In the genomic region with DNA sequence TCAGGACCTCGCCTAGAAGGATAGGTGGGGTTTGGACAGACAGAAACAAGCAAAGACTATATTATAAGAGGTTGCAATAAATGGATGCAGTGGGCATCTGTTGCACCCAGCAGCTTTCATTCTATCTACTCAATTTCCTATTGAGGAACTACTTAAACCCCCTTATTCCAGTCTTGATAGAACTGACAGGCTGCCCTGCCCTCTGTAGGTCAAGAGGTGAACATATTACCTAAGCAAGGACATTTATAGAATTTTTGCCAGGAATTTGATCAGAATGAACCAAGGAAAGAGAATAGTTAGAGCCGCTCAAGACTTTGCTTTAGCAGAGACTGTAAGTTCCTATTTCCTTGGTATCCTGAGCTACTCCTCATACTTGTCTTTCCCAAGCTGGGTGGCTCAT, we compare ENCODE assay signal across 17 cellular contexts. TPM values are rescaled to one million over a fixed set of nuclear protein-coding genes. Genes with fewer than 3 reads are reported as not detected.
A peak's percentile ranks its signal among the peaks of the same experiment; 100 is the strongest.
DNase-seq lines count a peak whose midpoint lies in the region; ATAC-seq, FAIRE-seq and TF ChIP-seq lines count a peak whose summit lies in the region.
"Had no signal": no experiment of that assay in that cellular context is flagged by ENCODE, and none has a peak within 500 bp of the region (broad histone marks: within the 10 kb centered on the region; RNA-seq: fewer than 3 reads in every experiment).

No MANE protein-coding gene starts in this region.

- no TSS peak for BruUV-seq in HepG2 (replicated peaks; lab: Mats Ljungman, UMichigan)

- 98% methylated on average over 2 of the region's 2 CpGs for WGBS in HepG2 (ENCODE audit: low lambda C conversion rate)
- WGBS in right lobe of liver (ENCODE audit: insufficient coverage, low coverage, low lambda C conversion rate, missing lambda C conversion rate), result 77% methylated on average over 2 of the region's 2 CpGs

- intact Hi-C loops in HepG2 (cut with micrococcal nuclease; ENCODE audit: unreplicated experiment), result no loop called here
- intact Hi-C loops in right lobe of liver (cut with DNase I), result no loop called here
- intact Hi-C loops in activated CD8-positive, alpha-beta T cell treated with anti-CD3 and anti-CD28 coated beads for 36 hours (cut with micrococcal nuclease), result no loop called here

- H4K20me1 ChIP-seq in HepG2 (ENCODE audit: insufficient read depth, low read length), result no peaks in the 10 kb centered on the region

- in situ Hi-C loops in HepG2 (cut with HindIII; ENCODE audit: extremely low pct_ligation_motif_present, low pct_unique_long_range_greater_than_20kb) (no loop called here), KBM-7 (cut with MboI; ENCODE audit: low pct_unique_long_range_greater_than_20kb, low sequenced_read_pairs) (no loop called here)

- CTCF ChIA-PET in HepG2 (lab: Yijun Ruan, JAX; ENCODE audit: low intra/inter-chr PET ratio, low total read pairs), result no interaction called here
- CTCF ChIA-PET in activated CD8-positive, alpha-beta T cell treated with anti-CD3 and anti-CD28 coated beads for 36 hours (lab: Charles Lee), result interaction anchor here (0.6 to 2.3 kb wide), 7 partner anchors 8 to 22 kb away, joined by 3 to 19 read pairs (median 4); a partner anchor contains a TSS

- ATAC-seq in HepG2 (peak; percentile 47; the same call in 2 of the 3 replicates), right lobe of liver (no peak)
- ATAC-seq in activated CD8-positive, alpha-beta T cell treated with anti-CD3 and anti-CD28 coated beads for 36 hours, result no peak
- ATAC-seq: T-cell had no signal

- no peak overlapping the region for H3K4me3 Mint-ChIP-seq in activated CD8-positive, alpha-beta T cell treated with anti-CD3 and anti-CD28 coated beads for 36 hours
- no peak overlapping the region for H3K4me3 Mint-ChIP-seq in progenitor cell of endocrine pancreas (ENCODE audit: low read depth)
- H3K4me3 Mint-ChIP-seq in mesothelial cell of epicardium, result no peak overlapping the region
- H3K4me3 Mint-ChIP-seq: T-cell had no signal

- TF ChIP-seq POLR2A in HepG2 (IDR thresholded peaks at IDR 0.05; ENCODE audit: insufficient read depth in 1 of 2, low read depth in 2 of 2, low read length in 2 of 2) (no peak), right lobe of liver (IDR thresholded peaks at IDR 0.05) (no peak)

- H3K9ac ChIP-seq in HepG2 (ENCODE audit: insufficient read depth, low read depth, low read length), result no peak overlapping the region

- no peaks in the 10 kb centered on the region for H3K9me3 Mint-ChIP-seq in activated CD8-positive, alpha-beta T cell treated with anti-CD3 and anti-CD28 coated beads for 36 hours
- H3K9me3 Mint-ChIP-seq in progenitor cell of endocrine pancreas (ENCODE audit: low read depth) (peaks cover 13% of the 10 kb centered on the region), mesothelial cell of epicardium (peaks cover 15% of the 10 kb centered on the region)
- H3K9me3 Mint-ChIP-seq: T-cell had no signal

- POLR2A ChIA-PET in HepG2 (lab: Yijun Ruan, JAX), result no interaction called here
- POLR2A ChIA-PET in activated CD8-positive, alpha-beta T cell treated with anti-CD3 and anti-CD28 coated beads for 36 hours (lab: Charles Lee), result interaction anchor here (0.6 to 2.3 kb wide), 5 partner anchors 8 to 74 kb away, joined by 3 to 12 read pairs (median 4); a partner anchor contains a TSS

- H3K4me3 ChIP-seq in HepG2 (replicated peaks in 1 of 3; ENCODE audit: insufficient read depth in 1 of 3, low read depth in 2 of 3, low read length in 3 of 3) (no peak overlapping the region), right lobe of liver (no peak overlapping the region)
- H3K4me3 ChIP-seq: esophagus squamous epithelium, hepatocyte, prostate gland had no signal

- no peak overlapping the region for H2AFZ ChIP-seq in HepG2 (ENCODE audit: low read length)
- H2AFZ ChIP-seq: hepatocyte had no signal

- peak; percentile 5; the same call in 1 of the 2 replicates for TF ChIP-seq CTCF in HepG2 (CRISPR knock-in tag; IDR thresholded peaks at IDR 0.05)
- peak in 1 of 4 donors; percentile 8 for TF ChIP-seq CTCF in right lobe of liver (IDR thresholded peaks at IDR 0.05)
- TF ChIP-seq CTCF in activated CD8-positive, alpha-beta T cell treated with anti-CD3 and anti-CD28 coated beads for 36 hours (IDR thresholded peaks at IDR 0.05), result peak; percentile 35
- TF ChIP-seq CTCF in progenitor cell of endocrine pancreas (IDR thresholded peaks at IDR 0.05; ENCODE audit: unreplicated experiment), result peak; percentile 16
- TF ChIP-seq CTCF in mesothelial cell of epicardium (IDR thresholded peaks at IDR 0.05; ENCODE audit: unreplicated experiment), result no peak

- DNase-seq in HepG2 (ENCODE audit: low spot score) (peak; percentile 9), right lobe of liver (no peak), KBM-7 (peak; percentile 8), progenitor cell of endocrine pancreas (ENCODE audit: low spot score, unreplicated experiment) (no peak), NCI-H446 (lab: John Stamatoyannopoulos, UW) (no peak), NCI-H1930 (lab: John Stamatoyannopoulos, UW) (no peak), mesothelial cell of epicardium (ENCODE audit: low spot score in 2 of 2, unreplicated experiment in 2 of 2) (no peak)
- peak; percentile 21 for DNase-seq in activated CD8-positive, alpha-beta T cell treated with anti-CD3 and anti-CD28 coated beads for 36 hours
- DNase-seq: activated CD4-positive, alpha-beta T cell treated with anti-CD3 and anti-CD28 coated beads for 4 hours; anterior cingulate cortex; DMS79 treated with DMSO at 0.1 percent for 48 hours; esophagus squamous epithelium; NCI-H1092; T-cell had no signal

- H3K4me2 ChIP-seq in HepG2 (ENCODE audit: low read depth, low read length), result no peak overlapping the region
- H3K4me2 ChIP-seq: hepatocyte had no signal

- FAIRE-seq in HepG2 (lab: Jason Lieb, UNC), result no peak
- FAIRE-seq: RCC 7860 had no signal

- H3K4me1 Mint-ChIP-seq in activated CD8-positive, alpha-beta T cell treated with anti-CD3 and anti-CD28 coated beads for 36 hours (ENCODE audit: low read depth), result peaks cover 28% of the 10 kb centered on the region
- H3K4me1 Mint-ChIP-seq in progenitor cell of endocrine pancreas (ENCODE audit: low read depth) (no peaks in the 10 kb centered on the region), mesothelial cell of epicardium (no peaks in the 10 kb centered on the region)

- H3K27ac Mint-ChIP-seq in activated CD8-positive, alpha-beta T cell treated with anti-CD3 and anti-CD28 coated beads for 36 hours, result no peak overlapping the region
- H3K27ac Mint-ChIP-seq in progenitor cell of endocrine pancreas, result no peak overlapping the region
- H3K27ac Mint-ChIP-seq in mesothelial cell of epicardium, result no peak overlapping the region
- H3K27ac Mint-ChIP-seq: T-cell had no signal

- H3K36me3 ChIP-seq in HepG2 (replicated peaks in 1 of 2; ENCODE audit: control insufficient read depth in 1 of 2, insufficient read depth in 2 of 2, low read length in 2 of 2) (peaks cover 0 to 7% of the 10 kb centered on the region in 2 experiments; a peak in 2 of 5 replicates), right lobe of liver (no peaks in the 10 kb centered on the region)
- H3K36me3 ChIP-seq: prostate gland had no signal

- H3K27me3 ChIP-seq in HepG2 (ENCODE audit: control insufficient read depth in 1 of 2, insufficient read depth in 2 of 2, low read length in 2 of 2) (no peaks in the 10 kb centered on the region), right lobe of liver (no peaks in the 10 kb centered on the region)
- H3K27me3 ChIP-seq: esophagus squamous epithelium, hepatocyte had no signal

- peaks cover 13% of the 10 kb centered on the region for H3K36me3 Mint-ChIP-seq in activated CD8-positive, alpha-beta T cell treated with anti-CD3 and anti-CD28 coated beads for 36 hours (ENCODE audit: low read depth)
- peaks cover 11% of the 10 kb centered on the region for H3K36me3 Mint-ChIP-seq in progenitor cell of endocrine pancreas (ENCODE audit: insufficient read depth)
- peaks cover 21% of the 10 kb centered on the region for H3K36me3 Mint-ChIP-seq in mesothelial cell of epicardium

- H3K4me1 ChIP-seq in HepG2 (ENCODE audit: insufficient read depth, low read length) (no peaks in the 10 kb centered on the region), right lobe of liver (no peaks in the 10 kb centered on the region)
- H3K4me1 ChIP-seq: esophagus squamous epithelium, prostate gland had no signal

- H3K27me3 Mint-ChIP-seq in activated CD8-positive, alpha-beta T cell treated with anti-CD3 and anti-CD28 coated beads for 36 hours, result no peaks in the 10 kb centered on the region
- H3K27me3 Mint-ChIP-seq in progenitor cell of endocrine pancreas, result no peaks in the 10 kb centered on the region
- no peaks in the 10 kb centered on the region for H3K27me3 Mint-ChIP-seq in mesothelial cell of epicardium (ENCODE audit: low read depth)
- H3K27me3 Mint-ChIP-seq: T-cell had no signal

- H3K9me3 ChIP-seq in HepG2 (ENCODE audit: low read length) (no peaks in the 10 kb centered on the region), right lobe of liver (no peaks in the 10 kb centered on the region)
- H3K9me3 ChIP-seq: esophagus squamous epithelium, prostate gland had no signal

- TF ChIP-seq RAD21 in HepG2 (CRISPR knock-in tag; IDR thresholded peaks at IDR 0.05), result no peak

- TF ChIP-seq EP300 in HepG2 (IDR thresholded peaks at IDR 0.05; ENCODE audit: low read depth in 2 of 2, low read length in 2 of 2) (no peak), HepG2 (CRISPR knock-in tag; IDR thresholded peaks at IDR 0.05; ENCODE audit: borderline replicate concordance) (no peak)

- H3K79me2 ChIP-seq in HepG2 (ENCODE audit: insufficient read depth, low read length), result peaks cover 5% of the 10 kb centered on the region

- H3K27ac ChIP-seq in HepG2 (ENCODE audit: extremely low read length, insufficient read depth, low read length) (no peak overlapping the region), right lobe of liver (no peak overlapping the region)
- H3K27ac ChIP-seq: esophagus squamous epithelium, hepatocyte, prostate gland had no signal

RNA-seq across cellular contexts. Expression of a gene that starts 9.5 kb away (rescaled TPM):
- total RNA-seq in HepG2 (2016; rRNA removed; fragmentation: Illumina TruSeq; extraction: Trizol) (32.7 and 38.7 TPM in 2 replicates), right lobe of liver (10 to 100 TPM; 11.2 to 26.2 (median 12.3) TPM), progenitor cell of endocrine pancreas (39.4 and 41.0 TPM in 2 replicates), mesothelial cell of epicardium (26.7 to 34.6 TPM (median 27.8 TPM) in 3 replicates)
- total RNA-seq in HepG2 (2016; cell fraction: cytosol; rRNA removed; fragmentation: Illumina TruSeq; extraction: Trizol; ENCODE audit: low read depth), result 7.8 and 10.4 TPM in 2 replicates
- total RNA-seq in HepG2 (2016; cell fraction: insoluble cytoplasmic fraction; rRNA removed; fragmentation: Illumina TruSeq; extraction: Trizol), result 31.1 and 36.1 TPM in 2 replicates
- total RNA-seq in HepG2 (2016; cell fraction: membrane; rRNA removed; fragmentation: Illumina TruSeq; extraction: Trizol), result 19.0 and 19.3 TPM in 2 replicates
- 73.4 and 74.7 TPM in 2 replicates for total RNA-seq in HepG2 (2016; cell fraction: nucleus; rRNA removed; fragmentation: Illumina TruSeq; extraction: Trizol)
- polyA plus RNA-seq in HepG2 (2011; rRNA removed), result 10.2 and 11.7 TPM in 2 replicates
- 8.2 and 9.5 TPM in 2 replicates for polyA plus RNA-seq in HepG2 (2011; cell fraction: cytosol; rRNA removed)
- 19.8 and 20.7 TPM in 2 replicates for polyA plus RNA-seq in HepG2 (2011; cell fraction: nucleus; rRNA removed)
- polyA plus RNA-seq in HepG2 (2012), result 9.5 and 11.1 TPM in 2 replicates
- polyA plus RNA-seq in HepG2 (2016; cell fraction: cytosol; fragmentation: Illumina TruSeq; extraction: Trizol; ENCODE audit: low read depth), result 8.3 and 11.0 TPM in 2 replicates
- 32.7 and 33.2 TPM in 2 replicates for polyA plus RNA-seq in HepG2 (2016; cell fraction: insoluble cytoplasmic fraction; fragmentation: Illumina TruSeq; extraction: Trizol; ENCODE audit: low read depth)
- polyA plus RNA-seq in HepG2 (2016; cell fraction: membrane; fragmentation: Illumina TruSeq; extraction: Trizol; ENCODE audit: low read depth), result 12.7 and 14.9 TPM in 2 replicates
- 29.8 and 34.7 TPM in 2 replicates for polyA plus RNA-seq in HepG2 (2016; cell fraction: nucleus; fragmentation: Illumina TruSeq; extraction: Trizol; ENCODE audit: insufficient read depth, low read depth)
- 15.3 and 16.3 TPM in 2 replicates for polyA minus RNA-seq in HepG2 (2011; rRNA and poly(A)+ RNA removed; ENCODE audit: low replicate concordance)
- 7.6 and 7.8 TPM in 2 replicates for polyA minus RNA-seq in HepG2 (2011; cell fraction: cytosol; rRNA and poly(A)+ RNA removed)
- polyA minus RNA-seq in HepG2 (2011; cell fraction: nucleus; rRNA and poly(A)+ RNA removed), result 84.0 and 86.0 TPM in 2 replicates
- 10 to 100 TPM; 29.4 to 30.0 TPM for total RNA-seq in activated CD8-positive, alpha-beta T cell treated with anti-CD3 and anti-CD28 coated beads for 36 hours

RNA-seq across cellular contexts. Expression of a gene that starts 9.8 kb away (rescaled TPM):
- total RNA-seq in HepG2 (2016; rRNA removed; fragmentation: Illumina TruSeq; extraction: Trizol) (49.4 and 50.9 TPM in 2 replicates), right lobe of liver (10 to 100 TPM; 12.2 to 23.0 (median 16.0) TPM), progenitor cell of endocrine pancreas (46.8 and 47.9 TPM in 2 replicates), mesothelial cell of epicardium (33.4 to 37.1 TPM (median 34.3 TPM) in 3 replicates)
- total RNA-seq in HepG2 (2016; cell fraction: cytosol; rRNA removed; fragmentation: Illumina TruSeq; extraction: Trizol; ENCODE audit: low read depth), result 35.2 and 46.9 TPM in 2 replicates
- 52.5 and 54.7 TPM in 2 replicates for total RNA-seq in HepG2 (2016; cell fraction: insoluble cytoplasmic fraction; rRNA removed; fragmentation: Illumina TruSeq; extraction: Trizol)
- total RNA-seq in HepG2 (2016; cell fraction: membrane; rRNA removed; fragmentation: Illumina TruSeq; extraction: Trizol), result 80.7 and 80.9 TPM in 2 replicates
- 42.2 and 43.4 TPM in 2 replicates for total RNA-seq in HepG2 (2016; cell fraction: nucleus; rRNA removed; fragmentation: Illumina TruSeq; extraction: Trizol)
- polyA plus RNA-seq in HepG2 (2011; rRNA removed), result 16.3 and 20.9 TPM in 2 replicates
- 8.4 and 12.7 TPM in 2 replicates for polyA plus RNA-seq in HepG2 (2011; cell fraction: cytosol; rRNA removed)
- 34.4 and 41.6 TPM in 2 replicates for polyA plus RNA-seq in HepG2 (2011; cell fraction: nucleus; rRNA removed)
- 22.0 and 25.6 TPM in 2 replicates for polyA plus RNA-seq in HepG2 (2012)
- polyA plus RNA-seq in HepG2 (2016; cell fraction: cytosol; fragmentation: Illumina TruSeq; extraction: Trizol; ENCODE audit: low read depth), result 33.5 and 47.1 TPM in 2 replicates
- 44.1 and 46.7 TPM in 2 replicates for polyA plus RNA-seq in HepG2 (2016; cell fraction: insoluble cytoplasmic fraction; fragmentation: Illumina TruSeq; extraction: Trizol; ENCODE audit: low read depth)
- polyA plus RNA-seq in HepG2 (2016; cell fraction: membrane; fragmentation: Illumina TruSeq; extraction: Trizol; ENCODE audit: low read depth), result 57.9 and 69.4 TPM in 2 replicates
- polyA plus RNA-seq in HepG2 (2016; cell fraction: nucleus; fragmentation: Illumina TruSeq; extraction: Trizol; ENCODE audit: insufficient read depth, low read depth), result 80.3 and 81.7 TPM in 2 replicates
- 17.3 and 32.4 TPM in 2 replicates for polyA minus RNA-seq in HepG2 (2011; rRNA and poly(A)+ RNA removed; ENCODE audit: low replicate concordance)
- 6.6 and 7.8 TPM in 2 replicates for polyA minus RNA-seq in HepG2 (2011; cell fraction: cytosol; rRNA and poly(A)+ RNA removed)
- polyA minus RNA-seq in HepG2 (2011; cell fraction: nucleus; rRNA and poly(A)+ RNA removed), result 34.8 and 42.5 TPM in 2 replicates
- total RNA-seq in activated CD8-positive, alpha-beta T cell treated with anti-CD3 and anti-CD28 coated beads for 36 hours, result 10 to 100 TPM; 36.6 to 37.6 TPM

Comparison
In these comparisons a context has a peak if more than half of its experiments do, and no peak if none do; other contexts are left out.
1. DNase-seq: peak in HepG2 (single experiment), KBM-7 (single experiment) and activated CD8-positive, alpha-beta T cell treated with anti-CD3 and anti-CD28 coated beads for 36 hours (single experiment); none in right lobe of liver (0 of 3), progenitor cell of endocrine pancreas (single experiment), NCI-H446 (0 of 2), NCI-H1930 (0 of 2) and mesothelial cell of epicardium (0 of 2).